17 cellular contexts compared by ENCODE assay signal in the genomic region with DNA sequence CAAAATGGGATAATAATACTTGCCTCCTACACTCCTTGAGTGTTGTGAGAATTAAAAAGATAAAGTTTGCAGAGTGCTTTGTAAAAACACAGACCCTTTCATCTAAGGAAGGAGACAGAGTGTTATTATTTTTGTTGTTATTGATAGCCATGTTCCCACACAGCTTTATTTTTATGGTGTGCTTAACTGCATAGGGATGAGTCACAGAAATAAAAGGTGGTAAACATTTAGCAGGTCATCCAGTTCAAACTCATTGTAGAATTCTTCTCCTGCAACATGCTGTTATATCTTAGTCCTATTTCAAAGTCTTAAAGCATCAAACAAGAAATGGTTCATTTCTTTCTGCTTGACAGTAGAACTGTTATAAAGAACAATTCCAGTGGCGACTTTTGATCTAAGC.
"Had no signal": no experiment of that assay in that cellular context is flagged by ENCODE, and none has a peak within 500 bp of the region (broad histone marks: within the 10 kb centered on the region; RNA-seq: fewer than 3 reads in every experiment).

No MANE protein-coding gene starts in this region.

- H3K4me1 ChIP-seq: psoas muscle, sigmoid colon had no signal

- H3K9me3 ChIP-seq: heart left ventricle, psoas muscle, sigmoid colon had no signal

- H3K36me3 ChIP-seq: heart left ventricle, sigmoid colon had no signal

- H3K27me3 Mint-ChIP-seq: dendritic cell treated with granulocyte-macrophage colony-stimulating factor and Interleukin-4, amounts not matched to agents 40 ng/mL and 50 ng/mL, for 4 days; naive B cell had no signal

- H3K9me3 Mint-ChIP-seq: dendritic cell treated with granulocyte-macrophage colony-stimulating factor and Interleukin-4, amounts not matched to agents 40 ng/mL and 50 ng/mL, for 4 days; naive B cell had no signal

- DNase-seq: cerebellar nuclear complex; effector CD4-positive, alpha-beta T cell; erythroblast; heart left ventricle; hippocampal formation; mesendoderm; naive B cell; nephron progenitor cell; psoas muscle; sigmoid colon; small intestine; stimulated activated CD4-positive, alpha-beta T cell treated with anti-CD3 and anti-CD28 coated beads, Interleukin-12 subunit alpha, Interleukin-12 subunit beta, amount 100 ng/mL, for 4 hours; stimulated activated naive CD4-positive, alpha-beta T cell treated with Interleukin-2 at 50 U/mL for 16 hours; trophoblast cell had no signal

- H3K4me3 ChIP-seq: heart left ventricle, psoas muscle, sigmoid colon had no signal

- H3K27me3 ChIP-seq: heart left ventricle, sigmoid colon had no signal

- H3K4me3 Mint-ChIP-seq: dendritic cell treated with granulocyte-macrophage colony-stimulating factor and Interleukin-4, amounts not matched to agents 40 ng/mL and 50 ng/mL, for 4 days; naive B cell; nephron progenitor cell had no signal

- ATAC-seq: heart left ventricle, psoas muscle had no signal

- H3K4me1 Mint-ChIP-seq: naive B cell had no signal

- H3K27ac ChIP-seq: heart left ventricle, psoas muscle, sigmoid colon had no signal

- FAIRE-seq: colon, frontal cortex, small intestine had no signal

- H3K27ac Mint-ChIP-seq: dendritic cell treated with granulocyte-macrophage colony-stimulating factor and Interleukin-4, amounts not matched to agents 40 ng/mL and 50 ng/mL, for 4 days; naive B cell; nephron progenitor cell had no signal

- H3K36me3 Mint-ChIP-seq: naive B cell had no signal
